In genomic region chr17:75664099-75664549, GRCh38 we compare ENCODE assay signal across 12 cellular contexts. TPM values are rescaled to one million over a fixed set of nuclear protein-coding genes. Genes with fewer than 3 reads are reported as not detected.
DNase-seq lines count a peak whose midpoint lies in the region; ATAC-seq and TF ChIP-seq lines count a peak whose summit lies in the region.
"Had no signal": no experiment of that assay in that cellular context is flagged by ENCODE, and none has a peak within 500 bp of the region (broad histone marks: within the 10 kb centered on the region; RNA-seq: fewer than 3 reads in every experiment).

No MANE protein-coding gene starts in this region.

- peak overlapping the region in 5 of 6 donors; percentile 92 to 100 (median 97) for H3K27ac Mint-ChIP-seq in naive B cell

- H3K4me3 ChIP-seq in gastrocnemius medialis, result no peak overlapping the region
- H3K4me3 ChIP-seq: body of pancreas, left ventricle myocardium inferior, SK-N-MC had no signal

- H3K9me3 Mint-ChIP-seq in naive B cell, result peaks cover 0 to 2% (median 0%) of the 10 kb centered on the region in 7 donors

- H3K36me3 ChIP-seq in gastrocnemius medialis, result peaks cover 0 to 41% of the 10 kb centered on the region in 2 donors

- ATAC-seq in GM18909 (IDR thresholded peaks at IDR 0.05; ENCODE audit: poor library complexity, unreplicated experiment) (peak; percentile 71), GM21786 (IDR thresholded peaks at IDR 0.05; ENCODE audit: unreplicated experiment) (peak; percentile 84), HG03354 (IDR thresholded peaks at IDR 0.05; ENCODE audit: poor library complexity, severe bottlenecking, unreplicated experiment) (peak; percentile 76), naive B cell (ENCODE audit: low read depth in 2 of 2) (peak; percentile 81 to 84), gastrocnemius medialis (no peak)
- ATAC-seq: body of pancreas had no signal

- H3K4me3 Mint-ChIP-seq in naive B cell, result peak overlapping the region in 6 of 8 donors; percentile 41 to 91 (median 58)

- peaks cover 23 to 50% (median 26%) of the 10 kb centered on the region in 3 donors for H3K4me1 Mint-ChIP-seq in naive B cell

- no peaks in the 10 kb centered on the region for H3K27me3 ChIP-seq in gastrocnemius medialis
- H3K27me3 ChIP-seq: body of pancreas had no signal

- H3K36me3 Mint-ChIP-seq in naive B cell, result peaks cover 5 to 15% of the 10 kb centered on the region in 2 donors

- TF ChIP-seq POLR2A in gastrocnemius medialis (IDR thresholded peaks at IDR 0.05), result no peak

- no peak for TF ChIP-seq CTCF in gastrocnemius medialis (IDR thresholded peaks at IDR 0.05 in 4 of 5, conservative IDR thresholded peaks at IDR 0.05 in 1 of 5)

- DNase-seq in naive B cell (peak; percentile 84), gastrocnemius medialis (no peak), amniotic stem cell (lab: John Stamatoyannopoulos, UW) (no peak), dedifferentiated amniotic fluid mesenchymal stem cell (ENCODE audit: extremely low spot score) (no peak)
- no peak for DNase-seq in activated T-cell treated with anti-CD3 and anti-CD28 coated beads, Interleukin-2, amount 50 U/mL, for 1 hour
- DNase-seq: body of pancreas, left ventricle myocardium inferior, NCI-H187 had no signal

- intact Hi-C loops in gastrocnemius medialis (cut with DNase I; ENCODE audit: low total_unique reads), result no loop called here

- no peaks in the 10 kb centered on the region for H3K27me3 Mint-ChIP-seq in naive B cell

- no peaks in the 10 kb centered on the region for H3K9me3 ChIP-seq in gastrocnemius medialis
- H3K9me3 ChIP-seq: body of pancreas, left ventricle myocardium inferior had no signal

- H3K4me1 ChIP-seq in gastrocnemius medialis, result peaks cover 20 to 21% of the 10 kb centered on the region in 2 donors

- in situ Hi-C loops in gastrocnemius medialis (cut with MboI; ENCODE audit: low sequenced_read_pairs in 4 of 4), result no loop called here

- no peak overlapping the region for H3K27ac ChIP-seq in gastrocnemius medialis
- H3K27ac ChIP-seq: body of pancreas, left ventricle myocardium inferior, SK-N-MC had no signal

RNA-seq across cellular contexts. Expression of gene RECQL5, which starts 2.8 kb away (rescaled TPM):
- polyA plus RNA-seq in naive B cell (ENCODE audit: low read depth in 6 of 6), result 10 to 100 TPM in 5 of 6 donors, 1 to 10 TPM in 1; 3.6 to 29.4 (median 16.3) TPM
- total RNA-seq in gastrocnemius medialis, result 10 to 100 TPM in 1 of 4 donors, 1 to 10 TPM in 3; 5.3 to 17.5 (median 7.4) TPM

RNA-seq across cellular contexts. Expression of gene SAP30BP, which starts 3.0 kb away (rescaled TPM):
- 100 to 1,000 TPM in 1 of 6 donors, 10 to 100 TPM in 5; 72.3 to 105 (median 95.6) TPM for polyA plus RNA-seq in naive B cell (ENCODE audit: low read depth in 6 of 6)
- total RNA-seq in gastrocnemius medialis, result 10 to 100 TPM; 42.0 to 64.0 (median 50.1) TPM

RNA-seq across cellular contexts. Expression of gene SMIM5, which starts 30.9 kb away (rescaled TPM):
- 1 to 10 TPM in 2 of 6 donors, under 1 TPM in 2, not detected in 2; 0.24 to 1.3 (median 1.1) TPM for polyA plus RNA-seq in naive B cell (ENCODE audit: low read depth in 6 of 6)
- total RNA-seq in gastrocnemius medialis, result under 1 TPM in 1 of 4 donors, not detected in 3; 0.22 TPM

RNA-seq across cellular contexts. Expression of gene ITGB4, which starts 57.1 kb away (rescaled TPM):
- 1 to 10 TPM in 2 of 6 donors, under 1 TPM in 2, not detected in 2; 0.67 to 1.6 (median 1.1) TPM for polyA plus RNA-seq in naive B cell (ENCODE audit: low read depth in 6 of 6)
- total RNA-seq in gastrocnemius medialis, result 10 to 100 TPM in 1 of 4 donors, 1 to 10 TPM in 3; 3.6 to 20.2 (median 6.3) TPM

Comparison
In these comparisons a context has a peak if more than half of its experiments do, and no peak if none do; other contexts are left out.
1. ATAC-seq: peak in GM18909 (single experiment), GM21786 (single experiment), HG03354 (single experiment) and naive B cell (2 of 2); none in gastrocnemius medialis (0 of 2).